In the genomic region with DNA sequence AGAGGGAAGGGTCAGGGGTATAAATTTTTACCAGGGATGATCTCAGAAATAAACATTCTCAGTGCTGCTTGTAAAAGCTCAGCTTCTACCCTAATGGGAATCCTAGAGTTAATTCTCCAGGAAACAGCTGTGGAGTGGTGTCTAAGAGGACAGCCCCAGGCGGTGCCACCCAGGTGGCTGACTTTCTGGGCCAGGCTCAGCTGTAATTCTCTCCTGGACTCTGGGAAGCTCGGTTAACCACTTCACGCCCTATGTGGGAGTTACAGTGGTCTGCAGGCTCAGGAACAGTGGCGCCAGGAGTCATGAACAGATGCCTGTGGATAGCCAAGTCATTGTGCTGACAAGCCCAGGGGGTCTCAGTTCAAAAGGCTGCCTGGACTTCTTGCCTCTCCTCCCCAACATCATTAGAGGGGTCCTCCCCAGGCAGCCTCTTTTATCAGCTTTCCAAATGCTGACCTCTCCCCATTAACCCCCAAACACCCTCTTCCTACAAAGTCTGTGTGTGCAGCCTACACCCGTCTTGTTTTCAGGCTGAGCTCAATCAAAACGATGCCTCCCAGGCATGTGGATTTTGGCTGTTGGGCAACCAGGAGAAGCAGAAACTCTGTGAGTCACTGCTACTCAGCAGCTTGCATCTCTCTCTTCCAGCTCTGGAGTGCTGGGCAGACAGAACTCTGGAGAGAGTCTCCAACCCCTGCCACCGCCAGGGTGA, we compare ENCODE assay signal across 9 cellular contexts. TPM values are rescaled to one million over a fixed set of nuclear protein-coding genes. Genes with fewer than 3 reads are reported as not detected.
A peak's percentile ranks its signal among the peaks of the same experiment; 100 is the strongest.
DNase-seq lines count a peak whose midpoint lies in the region; ATAC-seq and TF ChIP-seq lines count a peak whose summit lies in the region.
"Had no signal": no experiment of that assay in that cellular context is flagged by ENCODE, and none has a peak within 500 bp of the region (broad histone marks: within the 10 kb centered on the region; RNA-seq: fewer than 3 reads in every experiment).

No MANE protein-coding gene starts in this region.

- DNase-seq in ACHN (peak; percentile 58), HEK293T (ENCODE audit: extremely low spot score) (peak; percentile 42), RKO (ENCODE audit: low spot score) (peak; percentile 53), foreskin keratinocyte (peak; percentile 65 to 87), substantia nigra (lab: John Stamatoyannopoulos, UW) (no peak), NOMO-1 treated with dmso at 0.1 percent for 144 hours (lab: John Stamatoyannopoulos, UW; ENCODE audit: unreplicated experiment) (no peak), T-cell (no peak)
- DNase-seq: stimulated activated CD4-positive, alpha-beta T cell treated with anti-CD3 and anti-CD28 coated beads, Interleukin-4, amount 100 ng/mL, for 1 hour had no signal

- no peak overlapping the region for H3K4me3 Mint-ChIP-seq in T-cell

- no peaks in the 10 kb centered on the region for H3K27me3 ChIP-seq in foreskin keratinocyte

- H3K9me3 Mint-ChIP-seq in T-cell: no peaks in the 10 kb centered on the region

- H3K36me3 Mint-ChIP-seq in T-cell: no peaks in the 10 kb centered on the region

- H3K4me1 ChIP-seq in foreskin keratinocyte: no peaks in the 10 kb centered on the region

- CTCF ChIA-PET in HEK293T (lab: Yijun Ruan, JAX): no interaction called here
- CTCF ChIA-PET in T-cell (lab: Charles Lee): no interaction called here

- peaks cover 24 to 31% of the 10 kb centered on the region in 2 donors for H3K27me3 Mint-ChIP-seq in T-cell

- POLR2A ChIA-PET in HEK293T (lab: Yijun Ruan, JAX): interaction anchor here (1.3 to 1.8 kb wide), 3 partner anchors 16 to 70 kb away, joined by 3 to 15 read pairs (median 5); a partner anchor contains a TSS
- POLR2A ChIA-PET in T-cell (lab: Charles Lee): no interaction called here

- in situ Hi-C loops in ACHN (cut with HindIII; ENCODE audit: low pct_ligation_motif_present, low pct_unique_long_range_greater_than_20kb, low sequenced_read_pairs): no loop called here

- H3K4me1 Mint-ChIP-seq in T-cell: no peaks in the 10 kb centered on the region

- peak; percentile 97 for ATAC-seq in foreskin keratinocyte
- no peak for ATAC-seq in HG03439 (IDR thresholded peaks at IDR 0.05; ENCODE audit: unreplicated experiment)
- no peak for ATAC-seq in T-cell (replicated peaks in 1 of 4)

- TF ChIP-seq CTCF in foreskin keratinocyte (conservative IDR thresholded peaks at IDR 0.05): peak; percentile 14

- H3K27ac ChIP-seq in foreskin keratinocyte (peak overlapping the region; percentile 2), substantia nigra (ENCODE audit: low read depth, low read length, poor library complexity, severe bottlenecking) (no peak overlapping the region)

- H3K27ac Mint-ChIP-seq in T-cell: no peak overlapping the region

TF ChIP-seq in HEK293T, 16 proteins besides CTCF, POLR2A, EP300 and RAD21:
- TF ChIP-seq SUZ12 (IDR thresholded peaks at IDR 0.05) (no peak), FOXA1 (IDR thresholded peaks at IDR 0.05) (no peak), SP1 (IDR thresholded peaks at IDR 0.05) (no peak)

RNA-seq across cellular contexts. Expression of a gene that starts 1.2 kb away (rescaled TPM):
- 0.32 TPM in 1 of 2 replicates, not detected in the other for total RNA-seq in foreskin keratinocyte
- polyA plus RNA-seq in foreskin keratinocyte: 0.04 and 0.08 TPM in 2 replicates
- 1 to 10 TPM in 2 of 5 donors, under 1 TPM in 1, not detected in 2; 0.53 to 1.4 (median 1.0) TPM for total RNA-seq in T-cell

RNA-seq across cellular contexts. Expression of a gene that starts 43.0 kb away (rescaled TPM):
- total RNA-seq in foreskin keratinocyte (11.4 and 13.3 TPM in 2 replicates), T-cell (10 to 100 TPM in 3 of 5 donors, 1 to 10 TPM in 2; 5.7 to 14.0 (median 12.3) TPM)
- polyA plus RNA-seq in foreskin keratinocyte: 3.2 and 5.3 TPM in 2 replicates

Comparison
In these comparisons a context has a peak if more than half of its experiments do, and no peak if none do; other contexts are left out.
1. DNase-seq: peak in ACHN (single experiment), HEK293T (single experiment), RKO (single experiment) and foreskin keratinocyte (2 of 2); none in substantia nigra (0 of 49), NOMO-1 treated with dmso at 0.1 percent for 144 hours (single experiment) and T-cell (0 of 34).